Comparison of ENCODE assay signal across 11 cellular contexts in genomic region chr1:201275266-201275666, GRCh38. TPM values are rescaled to one million over a fixed set of nuclear protein-coding genes. Genes with fewer than 3 reads are reported as not detected.
DNase-seq lines count a peak whose midpoint lies in the region; ATAC-seq, FAIRE-seq and TF ChIP-seq lines count a peak whose summit lies in the region.
"Had no signal": no experiment of that assay in that cellular context is flagged by ENCODE, and none has a peak within 500 bp of the region (broad histone marks: within the 10 kb centered on the region; RNA-seq: fewer than 3 reads in every experiment).

No MANE protein-coding gene starts in this region.

- no peak overlapping the region for H3K4me3 ChIP-seq in pancreas
- H3K4me3 ChIP-seq: dorsolateral prefrontal cortex had no signal

- H3K4me1 Mint-ChIP-seq in immature natural killer cell, result no peaks in the 10 kb centered on the region

- no peak overlapping the region for H3K27ac Mint-ChIP-seq in immature natural killer cell
- H3K27ac Mint-ChIP-seq: activated CD8-positive, alpha-beta T cell treated with anti-CD3 and anti-CD28 coated beads, Interleukin-2, amount 10 ng/mL, durations not matched to agents 7 days and 5 days had no signal

- H3K9me3 ChIP-seq in pancreas, result no peaks in the 10 kb centered on the region

- no peaks in the 10 kb centered on the region for H3K36me3 ChIP-seq in pancreas

- no peak for FAIRE-seq in pancreas (lab: Jason Lieb, UNC)

- H3K4me1 ChIP-seq in pancreas, result no peaks in the 10 kb centered on the region

- intact Hi-C loops in pancreas (cut with DNase I), result no loop called here

- WGBS in pancreas, 2 donors, result 73 to 74% methylated on average over 14 of the region's 14 CpGs

- H3K27ac ChIP-seq in epithelial cell of prostate (peak overlapping the region; percentile 82), pancreas (no peak overlapping the region)
- H3K27ac ChIP-seq: dorsolateral prefrontal cortex had no signal

- no peaks in the 10 kb centered on the region for H3K9me3 Mint-ChIP-seq in immature natural killer cell

- peaks cover 0 to 2% (median 1%) of the 10 kb centered on the region in 3 donors for H3K27me3 Mint-ChIP-seq in immature natural killer cell (ENCODE audit: low read depth in 3 of 3)

- H3K4me3 Mint-ChIP-seq in immature natural killer cell, result no peak overlapping the region
- H3K4me3 Mint-ChIP-seq: activated CD8-positive, alpha-beta T cell treated with anti-CD3 and anti-CD28 coated beads, Interleukin-2, amount 10 ng/mL, durations not matched to agents 7 days and 5 days had no signal

- H3K36me3 Mint-ChIP-seq in immature natural killer cell, result no peaks in the 10 kb centered on the region

- no peak for TF ChIP-seq CTCF in pancreas (IDR thresholded peaks at IDR 0.05)

- ATAC-seq in pancreas, result peak in 3 of 4 donors; percentile 36 to 78 (median 73)
- ATAC-seq in GM21825 (IDR thresholded peaks at IDR 0.05; ENCODE audit: unreplicated experiment), result no peak
- ATAC-seq: activated CD8-positive, alpha-beta T cell treated with anti-CD3 and anti-CD28 coated beads, Interleukin-2, amount 10 ng/mL, durations not matched to agents 7 days and 5 days had no signal

- DNase-seq in DMS 273 treated with DMSO at 0.1 percent for 48 hours (lab: John Stamatoyannopoulos, UW), result peak; percentile 73
- DNase-seq in NCI-H446 treated with DMSO at 0.1 percent for 48 hours (lab: John Stamatoyannopoulos, UW), result peak; percentile 94
- DNase-seq in epithelial cell of prostate (ENCODE audit: low read depth, low spot score), result peak; percentile 97
- no peak for DNase-seq in pancreas
- no peak for DNase-seq in medulla oblongata (ENCODE audit: extremely low spot score)
- no peak for DNase-seq in GM19240 (ENCODE audit: insufficient read length, low spot score)
- no peak for DNase-seq in immature natural killer cell
- DNase-seq: activated CD8-positive, alpha-beta T cell treated with anti-CD3 and anti-CD28 coated beads, Interleukin-2, amount 10 ng/mL, durations not matched to agents 7 days and 5 days; NCI-H187 treated with DMSO at 0.1 percent for 48 hours had no signal

- H3K27me3 ChIP-seq in pancreas, result no peaks in the 10 kb centered on the region

RNA-seq across cellular contexts. Expression of gene PKP1, which starts 8.0 kb away (rescaled TPM):
- total RNA-seq in pancreas, result under 1 TPM in 5 of 6 donors, not detected in 1; 0.04 to 0.37 (median 0.06) TPM
- under 1 TPM; 0.12 to 0.15 TPM for polyA plus RNA-seq in pancreas
- polyA plus RNA-seq in immature natural killer cell, result not detected
- total RNA-seq: activated CD8-positive, alpha-beta T cell treated with anti-CD3 and anti-CD28 coated beads, Interleukin-2, amount 10 ng/mL, durations not matched to agents 7 days and 5 days had no signal

Comparison
In these comparisons a context has a peak if more than half of its experiments do, and no peak if none do; other contexts are left out.
1. DNase-seq: peak in DMS 273 treated with DMSO at 0.1 percent for 48 hours (single experiment), NCI-H446 treated with DMSO at 0.1 percent for 48 hours (single experiment) and epithelial cell of prostate (single experiment); none in pancreas (0 of 6), medulla oblongata (single experiment), GM19240 (single experiment) and immature natural killer cell (0 of 3).